ENCODE assay signal across 17 cellular contexts in the genomic region with DNA sequence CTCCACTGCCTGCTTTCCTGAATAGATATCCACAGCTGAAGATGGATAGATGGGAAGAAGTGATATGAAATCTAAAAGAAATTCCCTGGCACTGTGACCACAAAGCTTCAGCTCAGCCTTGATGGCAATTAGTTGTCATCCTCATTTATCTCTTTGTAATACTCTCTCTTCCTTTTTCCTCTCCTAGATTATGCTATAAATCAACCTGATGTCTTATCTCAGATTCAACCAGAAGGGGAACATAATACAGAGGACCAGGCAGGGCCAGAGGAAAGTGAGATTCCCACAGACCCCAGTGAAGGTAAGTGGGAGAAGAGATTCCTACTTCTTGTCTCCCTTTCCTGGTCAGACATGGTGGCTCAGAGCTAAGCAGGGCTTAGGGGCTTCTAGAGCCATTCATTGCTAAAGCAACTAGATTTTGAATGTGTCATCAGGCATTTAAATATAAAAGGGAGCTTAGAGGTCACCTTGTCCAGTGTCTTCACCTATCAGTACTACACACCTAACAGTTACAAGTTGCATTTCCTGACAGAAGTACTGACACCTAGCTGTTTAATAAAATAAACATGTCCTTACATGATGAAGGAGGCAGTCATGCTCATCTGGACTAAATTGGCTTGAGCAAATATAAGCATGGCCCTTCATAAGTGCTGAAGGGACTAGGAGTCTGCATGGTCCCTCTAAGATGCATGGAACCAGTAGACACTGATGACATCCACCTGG.
"Had no signal": no experiment of that assay in that cellular context is flagged by ENCODE, and none has a peak within 500 bp of the region (broad histone marks: within the 10 kb centered on the region; RNA-seq: fewer than 3 reads in every experiment).

No MANE protein-coding gene starts in this region.

- H3K36me3 Mint-ChIP-seq: natural killer cell treated with Interleukin-12 subunit alpha and Interleukin-12 subunit beta and Interleukin-15 and Interleukin-18, amount 100 ng/mL, for 72 hours had no signal

- H3K4me3 Mint-ChIP-seq: activated T-helper 17 cell treated with anti-CD3 and anti-CD28 coated beads, Interleukin-2, amount 50 U/mL, for 72 hours; dendritic cell treated with granulocyte-macrophage colony-stimulating factor and Interleukin-4, amounts not matched to agents 40 ng/mL and 50 ng/mL, for 4 days; natural killer cell treated with Interleukin-12 subunit alpha and Interleukin-12 subunit beta and Interleukin-15 and Interleukin-18, amount 100 ng/mL, for 72 hours; T-helper 17 cell had no signal

- H3K27ac Mint-ChIP-seq: dendritic cell treated with granulocyte-macrophage colony-stimulating factor and Interleukin-4, amounts not matched to agents 40 ng/mL and 50 ng/mL, for 4 days; progenitor cell of endocrine pancreas; T-helper 17 cell had no signal

- H3K4me3 ChIP-seq: body of pancreas, SK-N-MC, upper lobe of right lung had no signal

- DNase-seq: activated CD4-positive, alpha-beta T cell treated with anti-CD3 and anti-CD28 coated beads, Interleukin-2, amount 50 U/mL, for 1 hour; anterior cingulate cortex; body of pancreas; effector CD4-positive, alpha-beta T cell; hippocampal formation; left ventricle myocardium superior; stimulated activated CD4-positive, alpha-beta T cell treated with anti-CD3 and anti-CD28 coated beads, Interleukin-2, amount 100 ng/mL, for 48 hours; stimulated activated CD8-positive, alpha-beta memory T cell treated with anti-CD3 and anti-CD28 coated beads, Interleukin-4, amount 100 ng/mL, for 48 hours; stimulated activated naive CD8-positive, alpha-beta T cell treated with anti-CD3 and anti-CD28 coated beads, Interleukin-15, Interleukin-2, amounts not matched to agents 100 U/mL and 50 U/mL, for 24 hours; SW 1271; T-helper 17 cell; upper lobe of right lung had no signal

- H3K27me3 Mint-ChIP-seq: activated T-helper 17 cell treated with anti-CD3 and anti-CD28 coated beads, Interleukin-2, amount 50 U/mL, for 72 hours; dendritic cell treated with granulocyte-macrophage colony-stimulating factor and Interleukin-4, amounts not matched to agents 40 ng/mL and 50 ng/mL, for 4 days; natural killer cell treated with Interleukin-12 subunit alpha and Interleukin-12 subunit beta and Interleukin-15 and Interleukin-18, amount 100 ng/mL, for 72 hours; progenitor cell of endocrine pancreas; T-helper 17 cell had no signal

- H3K9me3 Mint-ChIP-seq: activated T-helper 17 cell treated with anti-CD3 and anti-CD28 coated beads, Interleukin-2, amount 50 U/mL, for 72 hours; dendritic cell treated with granulocyte-macrophage colony-stimulating factor and Interleukin-4, amounts not matched to agents 40 ng/mL and 50 ng/mL, for 4 days; natural killer cell treated with Interleukin-12 subunit alpha and Interleukin-12 subunit beta and Interleukin-15 and Interleukin-18, amount 100 ng/mL, for 72 hours had no signal

- H3K4me1 Mint-ChIP-seq: activated T-helper 17 cell treated with anti-CD3 and anti-CD28 coated beads, Interleukin-2, amount 50 U/mL, for 72 hours had no signal

- ATAC-seq: activated T-helper 17 cell treated with anti-CD3 and anti-CD28 coated beads, Interleukin-2, amount 50 U/mL, for 72 hours; body of pancreas; left ventricle myocardium superior; stimulated activated naive CD8-positive, alpha-beta T cell treated with anti-CD3 and anti-CD28 coated beads, Interleukin-15, Interleukin-2, amounts not matched to agents 100 U/mL and 50 U/mL, for 24 hours; T-helper 17 cell; upper lobe of right lung had no signal
